In the genomic region with DNA sequence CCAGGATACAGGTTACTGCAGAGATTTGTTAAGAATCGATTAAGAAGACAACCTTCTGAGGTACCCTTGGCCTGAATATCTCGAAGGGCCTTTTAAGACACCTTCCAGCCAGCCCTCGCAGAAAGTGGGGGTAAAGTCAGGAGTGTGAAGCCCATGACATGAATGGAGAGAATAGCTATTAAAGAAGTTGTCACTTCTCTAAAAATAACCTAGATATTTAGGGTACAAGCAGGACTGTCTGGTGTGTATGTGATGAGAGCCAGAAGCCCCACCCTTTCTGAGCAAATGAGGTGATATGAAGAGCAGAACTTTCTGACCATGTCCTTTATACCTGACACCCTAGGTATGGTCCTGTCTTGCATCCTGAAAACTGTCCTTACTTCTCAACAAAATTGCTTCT, we compare ENCODE assay signal across 19 cellular contexts.
"Had no signal": no experiment of that assay in that cellular context is flagged by ENCODE, and none has a peak within 500 bp of the region (broad histone marks: within the 10 kb centered on the region; RNA-seq: fewer than 3 reads in every experiment).

No MANE protein-coding gene starts in this region.

- H3K9me3 ChIP-seq: colonic mucosa, esophagus squamous epithelium, prostate gland, stomach, thoracic aorta, tibial nerve, upper lobe of left lung had no signal

- H3K4me1 Mint-ChIP-seq: memory B cell, natural killer cell, neural progenitor cell had no signal

- H3K4me2 ChIP-seq: neural progenitor cell had no signal

- H3K9me3 Mint-ChIP-seq: dendritic cell treated with granulocyte-macrophage colony-stimulating factor and Interleukin-4, amounts not matched to agents 40 ng/mL and 50 ng/mL, for 4 days; memory B cell; natural killer cell; stimulated activated naive B cell treated with anti-CD40 and anti-IgM and Interleukin-4, amounts not matched to agents 10 μg/mL and 1 μg/mL and 100 μg/mL, for 72 hours had no signal

- H3K4me3 Mint-ChIP-seq: dendritic cell treated with granulocyte-macrophage colony-stimulating factor and Interleukin-4, amounts not matched to agents 40 ng/mL and 50 ng/mL, for 4 days; memory B cell; natural killer cell; neural progenitor cell; stimulated activated naive B cell treated with anti-CD40 and anti-IgM and Interleukin-4, amounts not matched to agents 10 μg/mL and 1 μg/mL and 100 μg/mL, for 72 hours had no signal

- H3K36me3 Mint-ChIP-seq: memory B cell; natural killer cell; neural progenitor cell; stimulated activated naive B cell treated with anti-CD40 and anti-IgM and Interleukin-4, amounts not matched to agents 10 μg/mL and 1 μg/mL and 100 μg/mL, for 72 hours had no signal

- H3K36me3 ChIP-seq: colonic mucosa, esophagus squamous epithelium, neural progenitor cell, prostate gland, stomach, thoracic aorta, tibial nerve, upper lobe of left lung had no signal

- H3K9ac ChIP-seq: neural progenitor cell had no signal

- ATAC-seq: natural killer cell; stimulated activated naive B cell treated with anti-CD40 and anti-IgM and Interleukin-4, amounts not matched to agents 10 μg/mL and 1 μg/mL and 100 μg/mL, for 72 hours had no signal

- H3K27ac Mint-ChIP-seq: dendritic cell treated with granulocyte-macrophage colony-stimulating factor and Interleukin-4, amounts not matched to agents 40 ng/mL and 50 ng/mL, for 4 days; memory B cell; natural killer cell; neural progenitor cell; stimulated activated naive B cell treated with anti-CD40 and anti-IgM and Interleukin-4, amounts not matched to agents 10 μg/mL and 1 μg/mL and 100 μg/mL, for 72 hours had no signal

- H3K4me3 ChIP-seq: colonic mucosa, esophagus squamous epithelium, lung, neural progenitor cell, prostate gland, stomach, thoracic aorta, tibial nerve, upper lobe of left lung had no signal

- H3K4me1 ChIP-seq: colonic mucosa, neural progenitor cell, prostate gland, stomach, tibial nerve, upper lobe of left lung had no signal

- H3K27me3 ChIP-seq: colonic mucosa, esophagus squamous epithelium, neural progenitor cell, stomach, tibial nerve, upper lobe of left lung had no signal

- H3K27ac ChIP-seq: colonic mucosa, esophagus squamous epithelium, neural progenitor cell, prostate gland, stomach, tibial nerve, upper lobe of left lung had no signal

- H3K27me3 Mint-ChIP-seq: dendritic cell treated with granulocyte-macrophage colony-stimulating factor and Interleukin-4, amounts not matched to agents 40 ng/mL and 50 ng/mL, for 4 days; stimulated activated naive B cell treated with anti-CD40 and anti-IgM and Interleukin-4, amounts not matched to agents 10 μg/mL and 1 μg/mL and 100 μg/mL, for 72 hours had no signal

- DNase-seq: central memory CD4-positive, alpha-beta T cell; colonic mucosa; effector memory CD4-positive, alpha-beta T cell; esophagus squamous epithelium; foreskin melanocyte; natural killer cell; small intestine; stimulated activated CD4-positive, alpha-beta T cell treated with anti-CD3 and anti-CD28 coated beads, Interleukin-15, amount 100 ng/mL, for 24 hours; stimulated activated CD4-positive, alpha-beta T cell treated with anti-CD3 and anti-CD28 coated beads, Interleukin-2, amount 100 ng/mL, for 48 hours; stimulated activated naive B cell treated with anti-CD40 and anti-IgM and Interleukin-4, amounts not matched to agents 10 μg/mL and 1 μg/mL and 100 μg/mL, for 72 hours; stomach; upper lobe of left lung had no signal

- H2AFZ ChIP-seq: neural progenitor cell had no signal
